In the genomic region with DNA sequence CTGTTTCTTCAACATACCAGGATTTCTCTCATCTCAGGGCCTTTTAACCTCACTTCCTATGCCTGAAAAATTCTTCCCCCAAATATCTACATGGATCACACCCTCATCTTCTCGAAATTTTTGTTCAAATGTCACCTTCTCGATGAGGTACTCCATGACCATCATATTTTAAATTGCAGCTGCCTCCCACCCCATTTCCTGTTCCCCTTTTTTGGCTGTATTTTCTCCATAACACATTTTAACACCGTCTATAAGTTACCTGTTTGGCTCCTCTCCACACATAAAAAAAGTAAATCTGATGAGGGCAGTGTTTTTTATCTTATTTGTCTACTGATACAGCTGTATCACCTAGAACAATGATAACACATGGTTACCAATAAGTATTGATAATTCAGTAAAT, we compare ENCODE assay signal across 17 cellular contexts. TPM values are rescaled to one million over a fixed set of nuclear protein-coding genes. Genes with fewer than 3 reads are reported as not detected.
A peak's percentile ranks its signal among the peaks of the same experiment; 100 is the strongest.
DNase-seq lines count a peak whose midpoint lies in the region; ATAC-seq lines count a peak whose summit lies in the region.
"Had no signal": no experiment of that assay in that cellular context is flagged by ENCODE, and none has a peak within 500 bp of the region (broad histone marks: within the 10 kb centered on the region; RNA-seq: fewer than 3 reads in every experiment).

No MANE protein-coding gene starts in this region.

- POLR2A ChIA-PET in activated CD4-positive, alpha-beta memory T cell treated with anti-CD3 and anti-CD28 coated beads for 36 hours (lab: Charles Lee): interaction anchor here (0.9 to 6.2 kb wide), 17 partner anchors 8 to 363 kb away, joined by 3 to 115 read pairs (median 7); a partner anchor contains a TSS

- no peak for DNase-seq in stimulated activated naive CD8-positive, alpha-beta T cell treated with anti-CD3 and anti-CD28 coated beads, Interleukin-15, Interleukin-2, amounts not matched to agents 100 U/mL and 50 U/mL, for 24 hours
- no peak for DNase-seq in activated CD4-positive, alpha-beta memory T cell treated with anti-CD3 and anti-CD28 coated beads for 36 hours
- no peak for DNase-seq in effector memory CD8-positive, alpha-beta T cell
- no peak for DNase-seq in NCI-H1436 (lab: John Stamatoyannopoulos, UW)
- DNase-seq: COR-L47, gastrocnemius medialis, NCI-H1930, ovary, right lobe of liver, SHP77 treated with DMSO at 0.1 percent for 48 hours, thyroid gland, WERI-Rb-1 had no signal

- H3K27ac Mint-ChIP-seq in stimulated activated naive CD8-positive, alpha-beta T cell treated with anti-CD3 and anti-CD28 coated beads, Interleukin-15, Interleukin-2, amounts not matched to agents 100 ng/mL and 50 ng/mL, for 24 hours: peak overlapping the region; percentile 98
- H3K27ac Mint-ChIP-seq in activated CD4-positive, alpha-beta memory T cell treated with anti-CD3 and anti-CD28 coated beads for 36 hours: peak overlapping the region; percentile 92
- peak overlapping the region; percentile 97 to 99 for H3K27ac Mint-ChIP-seq in effector memory CD8-positive, alpha-beta T cell

- intact Hi-C loops in activated CD4-positive, alpha-beta memory T cell treated with anti-CD3 and anti-CD28 coated beads for 36 hours (cut with micrococcal nuclease): loop anchor here (1.0 to 10.0 kb wide), 11 partner anchors 11 to 801 kb away; a partner anchor contains a TSS

- H3K36me3 Mint-ChIP-seq in stimulated activated naive CD8-positive, alpha-beta T cell treated with anti-CD3 and anti-CD28 coated beads, Interleukin-15, Interleukin-2, amounts not matched to agents 100 ng/mL and 50 ng/mL, for 24 hours (ENCODE audit: low read depth): peaks cover 51% of the 10 kb centered on the region
- H3K36me3 Mint-ChIP-seq in activated CD4-positive, alpha-beta memory T cell treated with anti-CD3 and anti-CD28 coated beads for 36 hours: peaks cover 21% of the 10 kb centered on the region
- peaks cover 32% of the 10 kb centered on the region for H3K36me3 Mint-ChIP-seq in effector memory CD8-positive, alpha-beta T cell (ENCODE audit: insufficient read depth)

- H3K4me1 Mint-ChIP-seq in stimulated activated naive CD8-positive, alpha-beta T cell treated with anti-CD3 and anti-CD28 coated beads, Interleukin-15, Interleukin-2, amounts not matched to agents 100 ng/mL and 50 ng/mL, for 24 hours (ENCODE audit: low read depth): peaks cover 93% of the 10 kb centered on the region
- H3K4me1 Mint-ChIP-seq in activated CD4-positive, alpha-beta memory T cell treated with anti-CD3 and anti-CD28 coated beads for 36 hours (ENCODE audit: low read depth): peaks cover 84% of the 10 kb centered on the region
- peaks cover 48 to 57% of the 10 kb centered on the region in 2 donors for H3K4me1 Mint-ChIP-seq in effector memory CD8-positive, alpha-beta T cell (ENCODE audit: low read depth in 2 of 2)

- no peak for ATAC-seq in stimulated activated naive CD8-positive, alpha-beta T cell treated with anti-CD3 and anti-CD28 coated beads, Interleukin-15, Interleukin-2, amounts not matched to agents 100 U/mL and 50 U/mL, for 24 hours
- peak; percentile 3 for ATAC-seq in effector memory CD8-positive, alpha-beta T cell (replicated peaks)
- no peak for ATAC-seq in HG02938 (IDR thresholded peaks at IDR 0.05; ENCODE audit: unreplicated experiment)
- ATAC-seq in HG03025 (IDR thresholded peaks at IDR 0.05; ENCODE audit: low FRiP score, unreplicated experiment): no peak
- ATAC-seq: gastrocnemius medialis had no signal

- H3K4me3 Mint-ChIP-seq in stimulated activated naive CD8-positive, alpha-beta T cell treated with anti-CD3 and anti-CD28 coated beads, Interleukin-15, Interleukin-2, amounts not matched to agents 100 ng/mL and 50 ng/mL, for 24 hours: peak overlapping the region; percentile 63
- H3K4me3 Mint-ChIP-seq in activated CD4-positive, alpha-beta memory T cell treated with anti-CD3 and anti-CD28 coated beads for 36 hours: peak overlapping the region; percentile 54
- peak overlapping the region in 1 of 2 donors; percentile 1 for H3K4me3 Mint-ChIP-seq in effector memory CD8-positive, alpha-beta T cell

- CTCF ChIA-PET in activated CD4-positive, alpha-beta memory T cell treated with anti-CD3 and anti-CD28 coated beads for 36 hours (lab: Charles Lee): interaction anchor here (0.6 to 7.4 kb wide), 31 partner anchors 8 to 434 kb away, joined by 3 to 128 read pairs (median 9); a partner anchor contains a TSS

- H3K27me3 Mint-ChIP-seq in stimulated activated naive CD8-positive, alpha-beta T cell treated with anti-CD3 and anti-CD28 coated beads, Interleukin-15, Interleukin-2, amounts not matched to agents 100 ng/mL and 50 ng/mL, for 24 hours: no peaks in the 10 kb centered on the region
- H3K27me3 Mint-ChIP-seq in activated CD4-positive, alpha-beta memory T cell treated with anti-CD3 and anti-CD28 coated beads for 36 hours: no peaks in the 10 kb centered on the region
- H3K27me3 Mint-ChIP-seq in effector memory CD8-positive, alpha-beta T cell: no peaks in the 10 kb centered on the region

- no peaks in the 10 kb centered on the region for H3K9me3 Mint-ChIP-seq in stimulated activated naive CD8-positive, alpha-beta T cell treated with anti-CD3 and anti-CD28 coated beads, Interleukin-15, Interleukin-2, amounts not matched to agents 100 ng/mL and 50 ng/mL, for 24 hours
- no peaks in the 10 kb centered on the region for H3K9me3 Mint-ChIP-seq in activated CD4-positive, alpha-beta memory T cell treated with anti-CD3 and anti-CD28 coated beads for 36 hours
- H3K9me3 Mint-ChIP-seq in effector memory CD8-positive, alpha-beta T cell: no peaks in the 10 kb centered on the region

RNA-seq across cellular contexts. Expression of a gene that starts 20.7 kb away (rescaled TPM):
- 100 to 1,000 TPM; 609 to 610 TPM for total RNA-seq in activated CD4-positive, alpha-beta memory T cell treated with anti-CD3 and anti-CD28 coated beads for 36 hours
- total RNA-seq: cerebellum, gastrocnemius medialis, lung microvascular endothelial cell, right lobe of liver had no signal

RNA-seq across cellular contexts. Expression of a gene that starts 58.6 kb away (rescaled TPM):
- total RNA-seq in activated CD4-positive, alpha-beta memory T cell treated with anti-CD3 and anti-CD28 coated beads for 36 hours: 1 to 10 TPM; 6.8 to 6.9 TPM
